ENCODE assay signal across 19 cellular contexts in the genomic region with DNA sequence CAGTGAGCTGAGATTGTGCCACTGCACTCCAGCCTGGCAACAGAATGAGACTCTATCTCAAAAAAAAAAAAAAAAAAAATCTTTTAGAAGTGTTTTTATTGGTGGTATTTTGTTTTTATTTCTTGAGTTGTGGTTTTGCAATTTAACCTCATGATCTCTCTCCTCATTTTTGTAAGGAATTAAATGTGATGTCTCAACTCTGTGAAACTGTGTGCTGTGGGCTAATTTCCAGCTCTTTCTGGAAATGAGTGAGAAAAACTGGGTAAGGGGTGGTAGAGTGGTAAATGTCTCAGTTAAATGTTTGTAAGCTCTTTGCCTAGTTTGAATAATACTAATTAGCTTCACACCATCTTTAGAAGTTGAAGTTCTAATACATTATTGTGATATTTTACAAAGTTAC.
"Had no signal": no experiment of that assay in that cellular context is flagged by ENCODE, and none has a peak within 500 bp of the region (broad histone marks: within the 10 kb centered on the region; RNA-seq: fewer than 3 reads in every experiment).

No MANE protein-coding gene starts in this region.

- H3K9me3 Mint-ChIP-seq: activated CD4-positive, alpha-beta memory T cell treated with anti-CD3 and anti-CD28 coated beads, Interleukin-2, amount 10 ng/mL, durations not matched to agents 7 days and 5 days; activated naive CD4-positive, alpha-beta T cell treated with anti-CD3 and anti-CD28 coated beads, Interleukin-2, amount 50 U/mL, for 24 hours; activated T-cell treated with anti-CD3 and anti-CD28 coated beads, Interleukin-2, amount 50 U/mL, for 4 hours; naive thymus-derived CD8-positive, alpha-beta T cell had no signal

- H3K27ac Mint-ChIP-seq: activated CD4-positive, alpha-beta memory T cell treated with anti-CD3 and anti-CD28 coated beads, Interleukin-2, amount 10 ng/mL, durations not matched to agents 7 days and 5 days; activated naive CD4-positive, alpha-beta T cell treated with anti-CD3 and anti-CD28 coated beads, Interleukin-2, amount 50 U/mL, for 24 hours had no signal

- H3K4me3 Mint-ChIP-seq: activated CD4-positive, alpha-beta memory T cell treated with anti-CD3 and anti-CD28 coated beads, Interleukin-2, amount 10 ng/mL, durations not matched to agents 7 days and 5 days; activated naive CD4-positive, alpha-beta T cell treated with anti-CD3 and anti-CD28 coated beads, Interleukin-2, amount 50 U/mL, for 24 hours; activated T-cell treated with anti-CD3 and anti-CD28 coated beads, Interleukin-2, amount 50 U/mL, for 4 hours; naive thymus-derived CD8-positive, alpha-beta T cell; T-helper 17 cell had no signal

- DNase-seq: activated CD4-positive, alpha-beta memory T cell treated with anti-CD3 and anti-CD28 coated beads, Interleukin-2, amount 10 ng/mL, durations not matched to agents 7 days and 5 days; activated CD4-positive, alpha-beta T cell treated with anti-CD3 and anti-CD28 coated beads for 4 hours; activated effector memory CD4-positive, alpha-beta T cell treated with Interleukin-2 at 50 U/mL for 16 hours; activated T-cell treated with anti-CD3 and anti-CD28 coated beads, Interleukin-2, amount 50 U/mL, for 4 hours; amygdala; erythroblast; gastrocnemius medialis; mucosa of descending colon; naive thymus-derived CD8-positive, alpha-beta T cell; stimulated activated CD4-positive, alpha-beta T cell treated with anti-CD3 and anti-CD28 coated beads, Interleukin-4, amount 100 ng/mL, for 24 hours; stimulated activated naive CD4-positive, alpha-beta T cell; substantia nigra; T-helper 17 cell; transverse colon had no signal

- ATAC-seq: activated T-cell treated with anti-CD3 and anti-CD28 coated beads, Interleukin-2, amount 50 U/mL, for 4 hours; gastrocnemius medialis; mucosa of descending colon; naive thymus-derived CD8-positive, alpha-beta T cell; T-helper 17 cell had no signal

- H3K4me3 ChIP-seq: breast epithelium, gastrocnemius medialis, lung, mucosa of descending colon, skin epidermis, transverse colon, vagina had no signal

- H3K4me1 Mint-ChIP-seq: activated CD4-positive, alpha-beta memory T cell treated with anti-CD3 and anti-CD28 coated beads, Interleukin-2, amount 10 ng/mL, durations not matched to agents 7 days and 5 days; activated naive CD4-positive, alpha-beta T cell treated with anti-CD3 and anti-CD28 coated beads, Interleukin-2, amount 50 U/mL, for 24 hours; naive thymus-derived CD8-positive, alpha-beta T cell had no signal

- H3K27me3 Mint-ChIP-seq: activated CD4-positive, alpha-beta memory T cell treated with anti-CD3 and anti-CD28 coated beads, Interleukin-2, amount 10 ng/mL, durations not matched to agents 7 days and 5 days; activated naive CD4-positive, alpha-beta T cell treated with anti-CD3 and anti-CD28 coated beads, Interleukin-2, amount 50 U/mL, for 24 hours; naive thymus-derived CD8-positive, alpha-beta T cell; T-helper 17 cell had no signal
